13 cellular contexts compared by ENCODE assay signal in genomic region chr22:36862251-36863242, GRCh38. TPM values are rescaled to one million over a fixed set of nuclear protein-coding genes. Genes with fewer than 3 reads are reported as not detected.
DNase-seq lines count a peak whose midpoint lies in the region; ATAC-seq and TF ChIP-seq lines count a peak whose summit lies in the region.
"Had no signal": no experiment of that assay in that cellular context is flagged by ENCODE, and none has a peak within 500 bp of the region (broad histone marks: within the 10 kb centered on the region; RNA-seq: fewer than 3 reads in every experiment).

No MANE protein-coding gene starts in this region.

- peaks cover 28% of the 10 kb centered on the region for H3K4me1 ChIP-seq in CD4-positive, alpha-beta memory T cell (ENCODE audit: insufficient read depth, low read length)
- no peaks in the 10 kb centered on the region for H3K4me1 ChIP-seq in smooth muscle cell (ENCODE audit: low read depth)
- H3K4me1 ChIP-seq: uterus had no signal

- no peaks in the 10 kb centered on the region for H3K9me3 ChIP-seq in CD4-positive, alpha-beta memory T cell (ENCODE audit: control insufficient read depth in 1 of 2, low read length in 2 of 2)
- H3K9me3 ChIP-seq in smooth muscle cell (replicated peaks; ENCODE audit: low read depth): no peaks in the 10 kb centered on the region
- H3K9me3 ChIP-seq: uterus had no signal

- H3K79me2 ChIP-seq in smooth muscle cell (ENCODE audit: low read depth): no peaks in the 10 kb centered on the region

- no peaks in the 10 kb centered on the region for H4K20me1 ChIP-seq in smooth muscle cell (ENCODE audit: low read depth)

- no peak overlapping the region for H3K9ac ChIP-seq in smooth muscle cell (ENCODE audit: low read depth)

- H3K4me3 ChIP-seq in CD4-positive, alpha-beta memory T cell (ENCODE audit: low read length in 2 of 2): no peak overlapping the region
- no peak overlapping the region for H3K4me3 ChIP-seq in smooth muscle cell
- H3K4me3 ChIP-seq: PC-9, uterus had no signal

- H3F3A ChIP-seq in smooth muscle cell (ENCODE audit: low read depth): no peaks in the 10 kb centered on the region

- H3K36me3 Mint-ChIP-seq in CD4-positive, alpha-beta memory T cell: peaks cover 21 to 25% of the 10 kb centered on the region in 2 donors
- peaks cover 34% of the 10 kb centered on the region for H3K36me3 Mint-ChIP-seq in activated T-helper 17 cell treated with anti-CD3 and anti-CD28 coated beads, Interleukin-2, amount 50 U/mL, for 72 hours (ENCODE audit: low read depth)

- no peaks in the 10 kb centered on the region for H3K27me3 ChIP-seq in CD4-positive, alpha-beta memory T cell (ENCODE audit: insufficient read depth, low read length)
- peaks cover 7% of the 10 kb centered on the region for H3K27me3 ChIP-seq in smooth muscle cell (ENCODE audit: low read depth)
- H3K27me3 ChIP-seq: uterus had no signal

- TF ChIP-seq CTCF in smooth muscle cell (IDR thresholded peaks at IDR 0.05; ENCODE audit: borderline replicate concordance, insufficient read depth, poor library complexity, severe bottlenecking): no peak

- ATAC-seq in HG03520 (IDR thresholded peaks at IDR 0.05; ENCODE audit: unreplicated experiment): peak; percentile 31
- ATAC-seq in activated T-helper 17 cell treated with anti-CD3 and anti-CD28 coated beads, Interleukin-2, amount 50 U/mL, for 72 hours (replicated peaks): no peak
- ATAC-seq in GM21360 (IDR thresholded peaks at IDR 0.05; ENCODE audit: unreplicated experiment): no peak
- no peak for ATAC-seq in HG03280 (IDR thresholded peaks at IDR 0.05; ENCODE audit: unreplicated experiment)

- CTCF ChIA-PET in CD4-positive, alpha-beta memory T cell (lab: Charles Lee; ENCODE audit: partially characterized antibody): interaction anchor here (1.1 to 11.6 kb wide), 4 partner anchors 9 to 114 kb away, joined by 5 to 112 read pairs (median 10); no protein-coding TSS in a partner anchor

- POLR2A ChIA-PET in CD4-positive, alpha-beta memory T cell (lab: Charles Lee; ENCODE audit: partially characterized antibody): interaction anchor here (0.6 to 3.8 kb wide), 5 partner anchors 7 to 24 kb away, joined by 3 to 18 read pairs (median 6); no protein-coding TSS in a partner anchor

- H3K4me3 Mint-ChIP-seq in CD4-positive, alpha-beta memory T cell: peak overlapping the region in 7 of 8 donors; percentile 15 to 86 (median 44)
- peak overlapping the region; percentile 83 for H3K4me3 Mint-ChIP-seq in activated T-helper 17 cell treated with anti-CD3 and anti-CD28 coated beads, Interleukin-2, amount 50 U/mL, for 72 hours

- H3K4me1 Mint-ChIP-seq in CD4-positive, alpha-beta memory T cell: peaks cover 10 to 29% (median 19%) of the 10 kb centered on the region in 4 donors
- peaks cover 40% of the 10 kb centered on the region for H3K4me1 Mint-ChIP-seq in activated T-helper 17 cell treated with anti-CD3 and anti-CD28 coated beads, Interleukin-2, amount 50 U/mL, for 72 hours

- no peak overlapping the region for H2AFZ ChIP-seq in smooth muscle cell (ENCODE audit: low read depth)
- H2AFZ ChIP-seq: PC-9 had no signal

- H3K9me3 Mint-ChIP-seq in CD4-positive, alpha-beta memory T cell: no peaks in the 10 kb centered on the region
- H3K9me3 Mint-ChIP-seq in activated T-helper 17 cell treated with anti-CD3 and anti-CD28 coated beads, Interleukin-2, amount 50 U/mL, for 72 hours: no peaks in the 10 kb centered on the region

- no peak overlapping the region for H3K27ac ChIP-seq in CD4-positive, alpha-beta memory T cell (ENCODE audit: low read depth, low read length)
- no peak overlapping the region for H3K27ac ChIP-seq in smooth muscle cell (ENCODE audit: low read depth)
- H3K27ac ChIP-seq: uterus had no signal

- DNase-seq in CD4-positive, alpha-beta memory T cell: no peak
- DNase-seq in mucosa of gallbladder (ENCODE audit: low spot score) (peak; percentile 38), smooth muscle cell (lab: John Stamatoyannopoulos, UW; ENCODE audit: unreplicated experiment) (no peak), NCI-H526 (lab: John Stamatoyannopoulos, UW) (no peak)
- DNase-seq: effector CD8-positive, alpha-beta T cell; PC-9; uterus had no signal

- H3K27me3 Mint-ChIP-seq in CD4-positive, alpha-beta memory T cell: no peaks in the 10 kb centered on the region
- no peaks in the 10 kb centered on the region for H3K27me3 Mint-ChIP-seq in activated T-helper 17 cell treated with anti-CD3 and anti-CD28 coated beads, Interleukin-2, amount 50 U/mL, for 72 hours

- intact Hi-C loops in CD4-positive, alpha-beta memory T cell (cut with micrococcal nuclease): no loop called here

- H3K27ac Mint-ChIP-seq in CD4-positive, alpha-beta memory T cell: peak overlapping the region in 2 of 7 donors; percentile 24 to 33
- peak overlapping the region; percentile 99 for H3K27ac Mint-ChIP-seq in activated T-helper 17 cell treated with anti-CD3 and anti-CD28 coated beads, Interleukin-2, amount 50 U/mL, for 72 hours

- no peak overlapping the region for H3K4me2 ChIP-seq in smooth muscle cell

- H3K36me3 ChIP-seq in CD4-positive, alpha-beta memory T cell (ENCODE audit: insufficient read depth, low read length): peaks cover 7% of the 10 kb centered on the region
- no peaks in the 10 kb centered on the region for H3K36me3 ChIP-seq in smooth muscle cell (ENCODE audit: low read depth)
- H3K36me3 ChIP-seq: uterus had no signal

- 95% methylated on average over 26 of the region's 26 CpGs for WGBS in smooth muscle cell (ENCODE audit: low lambda C conversion rate)

RNA-seq across cellular contexts. Expression of gene NCF4, which starts 1.7 kb away (rescaled TPM):
- total RNA-seq in CD4-positive, alpha-beta memory T cell: 10 to 100 TPM; 16.6 to 17.5 TPM
- polyA plus RNA-seq in CD4-positive, alpha-beta memory T cell: 10 to 100 TPM; 26.8 to 28.0 TPM
- 10 to 100 TPM; 40.6 to 60.1 TPM for total RNA-seq in activated T-helper 17 cell treated with anti-CD3 and anti-CD28 coated beads, Interleukin-2, amount 50 U/mL, for 72 hours
- 11.3 TPM for total RNA-seq in mucosa of gallbladder
- total RNA-seq in smooth muscle cell: not detected in 2 replicates
- 0.15 and 0.41 TPM in 2 replicates for polyA plus RNA-seq in smooth muscle cell
- total RNA-seq: HT-29 had no signal

RNA-seq across cellular contexts. Expression of gene PVALB, which starts 45.7 kb away (rescaled TPM):
- not detected for total RNA-seq in CD4-positive, alpha-beta memory T cell
- polyA plus RNA-seq in CD4-positive, alpha-beta memory T cell: not detected
- total RNA-seq in activated T-helper 17 cell treated with anti-CD3 and anti-CD28 coated beads, Interleukin-2, amount 50 U/mL, for 72 hours: not detected
- total RNA-seq in mucosa of gallbladder (not detected), smooth muscle cell (not detected in 2 replicates)
- not detected in 2 replicates for polyA plus RNA-seq in smooth muscle cell
- total RNA-seq: HT-29, PC-9 had no signal
- polyA plus RNA-seq: keratinocyte had no signal

RNA-seq across cellular contexts. Expression of gene CSF2RB, which starts 50.9 kb away (rescaled TPM):
- 1 to 10 TPM; 1.2 TPM for total RNA-seq in CD4-positive, alpha-beta memory T cell
- under 1 TPM in 1 of 2 donors, not detected in 1; 0.34 TPM for polyA plus RNA-seq in CD4-positive, alpha-beta memory T cell
- total RNA-seq in activated T-helper 17 cell treated with anti-CD3 and anti-CD28 coated beads, Interleukin-2, amount 50 U/mL, for 72 hours: 1 to 10 TPM; 4.2 to 4.8 TPM
- 5.8 TPM for total RNA-seq in mucosa of gallbladder
- 0.22 TPM in 1 of 2 replicates, not detected in the other for total RNA-seq in smooth muscle cell
- 0.25 and 0.43 TPM in 2 replicates for polyA plus RNA-seq in smooth muscle cell
- total RNA-seq: HT-29, PC-9 had no signal

Comparison
In these comparisons a context has a peak if more than half of its experiments do, and no peak if none do; other contexts are left out.
1. RNA of gene NCF4, which starts 1.7 kb away (total RNA-seq): 40.6 to 60.1 TPM in activated T-helper 17 cell treated with anti-CD3 and anti-CD28 coated beads, Interleukin-2, amount 50 U/mL, for 72 hours, 16.6 to 17.5 TPM in CD4-positive, alpha-beta memory T cell and 11.3 TPM in mucosa of gallbladder (single experiment); not detected in smooth muscle cell; every median in the first group is over 10 times any median in the second.